ENCODE assay signal across 9 cellular contexts in genomic region chr1:22341791-22342605, GRCh38.
DNase-seq lines count a peak whose midpoint lies in the region; ATAC-seq, FAIRE-seq and TF ChIP-seq lines count a peak whose summit lies in the region.
"Had no signal": no experiment of that assay in that cellular context is flagged by ENCODE, and none has a peak within 500 bp of the region (broad histone marks: within the 10 kb centered on the region; RNA-seq: fewer than 3 reads in every experiment).

No MANE protein-coding gene starts in this region.

- H3K27ac Mint-ChIP-seq in Calu3 (ENCODE audit: unreplicated experiment), result no peak overlapping the region

- no peak overlapping the region for H2AFZ ChIP-seq in MM.1S (ENCODE audit: low read length)

- no peaks in the 10 kb centered on the region for H3K79me2 ChIP-seq in MM.1S (ENCODE audit: low read length)

- no peak for FAIRE-seq in kidney (lab: Jason Lieb, UNC)
- FAIRE-seq: islet of Langerhans had no signal

- no peaks in the 10 kb centered on the region for H3K4me1 Mint-ChIP-seq in Calu3 (ENCODE audit: low read depth, unreplicated experiment)

- H3K4me2 ChIP-seq in MM.1S (ENCODE audit: low read depth, low read length), result no peak overlapping the region

- no peaks in the 10 kb centered on the region for H3K27me3 ChIP-seq in right atrium auricular region
- peaks cover 94% of the 10 kb centered on the region for H3K27me3 ChIP-seq in MM.1S (replicated peaks; ENCODE audit: insufficient read depth, low read length)

- H3K4me3 ChIP-seq in right atrium auricular region (no peak overlapping the region), kidney (ENCODE audit: low read length in 2 of 2) (no peak overlapping the region), MM.1S (ENCODE audit: low read length) (no peak overlapping the region)

- no peaks in the 10 kb centered on the region for H3K9me3 ChIP-seq in right atrium auricular region
- no peaks in the 10 kb centered on the region for H3K9me3 ChIP-seq in kidney (ENCODE audit: control insufficient read depth in 1 of 2, low read length in 2 of 2)
- H3K9me3 ChIP-seq in MM.1S (replicated peaks; ENCODE audit: insufficient read depth, low read length), result no peaks in the 10 kb centered on the region

- H4K20me1 ChIP-seq in MM.1S (ENCODE audit: insufficient read depth, low read length), result no peaks in the 10 kb centered on the region

- no peaks in the 10 kb centered on the region for H3K9me2 ChIP-seq in MM.1S (replicated peaks; ENCODE audit: insufficient read depth, low read length)

- no peaks in the 10 kb centered on the region for H3K36me3 Mint-ChIP-seq in Calu3 (ENCODE audit: insufficient read depth, unreplicated experiment)

- H3K27me3 Mint-ChIP-seq in Calu3 (ENCODE audit: unreplicated experiment), result peaks cover 63% of the 10 kb centered on the region

- no TSS peak for BruUV-seq in Calu3 (replicated peaks; lab: Mats Ljungman, UMichigan)

- no peaks in the 10 kb centered on the region for H3F3A ChIP-seq in MM.1S (ENCODE audit: insufficient read depth, low read length)

- H3K4me3 Mint-ChIP-seq in Calu3 (ENCODE audit: low read depth, unreplicated experiment), result no peak overlapping the region

- CTCF ChIA-PET in Calu3 (lab: Charles Lee), result no interaction called here

- H3K36me3 ChIP-seq in right atrium auricular region (no peaks in the 10 kb centered on the region), kidney (ENCODE audit: control insufficient read depth in 1 of 2, insufficient read depth in 2 of 2, low read length in 2 of 2) (no peaks in the 10 kb centered on the region), MM.1S (replicated peaks; ENCODE audit: insufficient read depth, low read length) (no peaks in the 10 kb centered on the region)

- intact Hi-C loops in left cardiac atrium (cut with DNase I), result no loop called here
- intact Hi-C loops in kidney (cut with DNase I), result no loop called here
- intact Hi-C loops in Calu3 (cut with micrococcal nuclease; ENCODE audit: unreplicated experiment), result no loop called here

- no peak for TF ChIP-seq CTCF in right atrium auricular region (IDR thresholded peaks at IDR 0.05)
- TF ChIP-seq CTCF in kidney (IDR thresholded peaks at IDR 0.05; ENCODE audit: borderline replicate concordance, extremely low read depth, insufficient read depth), result no peak
- TF ChIP-seq CTCF in MM.1S (IDR thresholded peaks at IDR 0.05; ENCODE audit: low read length), result no peak
- no peak for TF ChIP-seq CTCF in Calu3 (IDR thresholded peaks at IDR 0.05; ENCODE audit: unreplicated experiment)

- H3K4me1 ChIP-seq in right atrium auricular region (no peaks in the 10 kb centered on the region), kidney (ENCODE audit: control insufficient read depth in 1 of 2, insufficient read depth in 1 of 2, low read depth in 1 of 2, low read length in 2 of 2) (no peaks in the 10 kb centered on the region), MM.1S (ENCODE audit: low read length) (no peaks in the 10 kb centered on the region)

- peak in 1 of 2 donors; percentile 59 for ATAC-seq in left cardiac atrium
- no peak for ATAC-seq in HG02840 (IDR thresholded peaks at IDR 0.05; ENCODE audit: low FRiP score, unreplicated experiment)

- no peak overlapping the region for H3K9ac ChIP-seq in kidney (ENCODE audit: low read length in 2 of 2)
- H3K9ac ChIP-seq in MM.1S (ENCODE audit: low read length), result no peak overlapping the region

- H3K27ac ChIP-seq in right atrium auricular region, result no peak overlapping the region
- H3K27ac ChIP-seq in kidney (ENCODE audit: low read depth in 2 of 2, low read length in 2 of 2), result no peak overlapping the region
- H3K27ac ChIP-seq in MM.1S (ENCODE audit: low read length), result no peak overlapping the region

- no peaks in the 10 kb centered on the region for H3K9me3 Mint-ChIP-seq in Calu3 (ENCODE audit: low read depth, unreplicated experiment)

- DNase-seq in left cardiac atrium (peak; percentile 34), right atrium auricular region (ENCODE audit: low spot score) (no peak), SHP77 treated with DMSO at 0.1 percent for 48 hours (lab: John Stamatoyannopoulos, UW) (peak; percentile 93), kidney (peak; percentile 89), MM.1S (no peak), amniotic stem cell (lab: John Stamatoyannopoulos, UW) (no peak), Calu3 (no peak)

Comparison
In these comparisons a context has a peak if more than half of its experiments do, and no peak if none do; other contexts are left out.
1. DNase-seq: peak in left cardiac atrium (single experiment), SHP77 treated with DMSO at 0.1 percent for 48 hours (single experiment) and kidney (single experiment); none in right atrium auricular region (single experiment), MM.1S (single experiment), amniotic stem cell (single experiment) and Calu3 (single experiment).